Comparison of ENCODE assay signal across 1 cellular context in the genomic region with DNA sequence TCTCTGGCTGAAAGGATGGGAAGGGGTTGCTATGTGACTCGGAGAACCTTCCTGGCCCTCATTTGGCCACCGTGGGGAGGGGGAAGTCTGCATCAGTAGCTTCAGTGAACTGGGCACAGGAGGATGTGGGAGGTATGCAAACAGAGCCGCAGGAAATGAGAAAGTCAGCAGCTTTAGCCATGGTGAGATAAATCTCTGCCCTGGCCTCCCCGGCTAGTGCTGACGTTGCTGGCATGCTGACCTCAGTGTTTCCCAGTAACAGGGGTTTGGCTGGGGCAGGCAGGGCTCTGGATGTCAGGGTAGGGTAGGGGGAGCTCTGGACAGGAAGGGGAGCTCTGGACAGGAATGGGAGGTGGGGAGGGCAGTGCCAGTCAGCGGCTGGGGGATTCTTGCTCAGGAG.
TF ChIP-seq lines count a peak whose summit lies in the region.

No MANE protein-coding gene starts in this region.

TF ChIP-seq in HepG2, 621 proteins besides CTCF, POLR2A, EP300 and RAD21:
- TF ChIP-seq THAP11 (CRISPR knock-in tag; IDR thresholded peaks at IDR 0.05) (no peak), JUNB (CRISPR knock-in tag; IDR thresholded peaks at IDR 0.05; ENCODE audit: borderline replicate concordance) (no peak), SRY (CRISPR knock-in tag; IDR thresholded peaks at IDR 0.05) (0 out of 2 replicates have a peak, but pooled peaks have one; percentile 6), KDM4B (CRISPR knock-in tag; IDR thresholded peaks at IDR 0.05) (no peak), MAFK (conservative IDR thresholded peaks at IDR 0.05 in 1 of 2, IDR thresholded peaks at IDR 0.05 in 1 of 2; ENCODE audit: low read length in 2 of 2) (peak in 1 of 2 experiments; percentile 17; a peak in 2 of 4 replicates), DNMT3B (CRISPR knock-in tag; conservative IDR thresholded peaks at IDR 0.05) (no peak), NBN (conservative IDR thresholded peaks at IDR 0.05) (no peak), PAWR (CRISPR knock-in tag; IDR thresholded peaks at IDR 0.05; ENCODE audit: borderline replicate concordance) (no peak), CREM (IDR thresholded peaks at IDR 0.05) (no peak), CREM (CRISPR knock-in tag; IDR thresholded peaks at IDR 0.05) (no peak), SAP130 (CRISPR knock-in tag; IDR thresholded peaks at IDR 0.05; ENCODE audit: low read depth) (no peak), ATF7 (IDR thresholded peaks at IDR 0.05) (no peak), ATF7 (CRISPR knock-in tag; IDR thresholded peaks at IDR 0.05) (no peak), BORCS8-MEF2B (CRISPR knock-in tag; IDR thresholded peaks at IDR 0.05) (0 out of 2 replicates have a peak, but pooled peaks have one; percentile 3), ASH2L (IDR thresholded peaks at IDR 0.05; ENCODE audit: insufficient read length, low read depth, low read length) (peak; percentile 15), HIVEP1 (CRISPR knock-in tag; IDR thresholded peaks at IDR 0.05) (no peak), KDM5B (CRISPR knock-in tag; IDR thresholded peaks at IDR 0.05; ENCODE audit: borderline replicate concordance) (no peak)
- TF ChIP-seq, protein P1, sequence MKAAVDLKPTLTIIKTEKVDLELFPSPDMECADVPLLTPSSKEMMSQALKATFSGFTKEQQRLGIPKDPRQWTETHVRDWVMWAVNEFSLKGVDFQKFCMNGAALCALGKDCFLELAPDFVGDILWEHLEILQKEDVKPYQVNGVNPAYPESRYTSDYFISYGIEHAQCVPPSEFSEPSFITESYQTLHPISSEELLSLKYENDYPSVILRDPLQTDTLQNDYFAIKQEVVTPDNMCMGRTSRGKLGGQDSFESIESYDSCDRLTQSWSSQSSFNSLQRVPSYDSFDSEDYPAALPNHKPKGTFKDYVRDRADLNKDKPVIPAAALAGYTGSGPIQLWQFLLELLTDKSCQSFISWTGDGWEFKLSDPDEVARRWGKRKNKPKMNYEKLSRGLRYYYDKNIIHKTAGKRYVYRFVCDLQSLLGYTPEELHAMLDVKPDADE (CRISPR knock-in tag; IDR thresholded peaks at IDR 0.05) = no peak
- TF ChIP-seq, protein P2, sequence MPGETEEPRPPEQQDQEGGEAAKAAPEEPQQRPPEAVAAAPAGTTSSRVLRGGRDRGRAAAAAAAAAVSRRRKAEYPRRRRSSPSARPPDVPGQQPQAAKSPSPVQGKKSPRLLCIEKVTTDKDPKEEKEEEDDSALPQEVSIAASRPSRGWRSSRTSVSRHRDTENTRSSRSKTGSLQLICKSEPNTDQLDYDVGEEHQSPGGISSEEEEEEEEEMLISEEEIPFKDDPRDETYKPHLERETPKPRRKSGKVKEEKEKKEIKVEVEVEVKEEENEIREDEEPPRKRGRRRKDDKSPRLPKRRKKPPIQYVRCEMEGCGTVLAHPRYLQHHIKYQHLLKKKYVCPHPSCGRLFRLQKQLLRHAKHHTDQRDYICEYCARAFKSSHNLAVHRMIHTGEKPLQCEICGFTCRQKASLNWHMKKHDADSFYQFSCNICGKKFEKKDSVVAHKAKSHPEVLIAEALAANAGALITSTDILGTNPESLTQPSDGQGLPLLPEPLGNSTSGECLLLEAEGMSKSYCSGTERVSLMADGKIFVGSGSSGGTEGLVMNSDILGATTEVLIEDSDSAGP (CRISPR knock-in tag; IDR thresholded peaks at IDR 0.05; ENCODE audit: borderline replicate concordance) = 0 out of 2 replicates have a peak, but pooled peaks have one; percentile 18
- TF ChIP-seq, protein P3, sequence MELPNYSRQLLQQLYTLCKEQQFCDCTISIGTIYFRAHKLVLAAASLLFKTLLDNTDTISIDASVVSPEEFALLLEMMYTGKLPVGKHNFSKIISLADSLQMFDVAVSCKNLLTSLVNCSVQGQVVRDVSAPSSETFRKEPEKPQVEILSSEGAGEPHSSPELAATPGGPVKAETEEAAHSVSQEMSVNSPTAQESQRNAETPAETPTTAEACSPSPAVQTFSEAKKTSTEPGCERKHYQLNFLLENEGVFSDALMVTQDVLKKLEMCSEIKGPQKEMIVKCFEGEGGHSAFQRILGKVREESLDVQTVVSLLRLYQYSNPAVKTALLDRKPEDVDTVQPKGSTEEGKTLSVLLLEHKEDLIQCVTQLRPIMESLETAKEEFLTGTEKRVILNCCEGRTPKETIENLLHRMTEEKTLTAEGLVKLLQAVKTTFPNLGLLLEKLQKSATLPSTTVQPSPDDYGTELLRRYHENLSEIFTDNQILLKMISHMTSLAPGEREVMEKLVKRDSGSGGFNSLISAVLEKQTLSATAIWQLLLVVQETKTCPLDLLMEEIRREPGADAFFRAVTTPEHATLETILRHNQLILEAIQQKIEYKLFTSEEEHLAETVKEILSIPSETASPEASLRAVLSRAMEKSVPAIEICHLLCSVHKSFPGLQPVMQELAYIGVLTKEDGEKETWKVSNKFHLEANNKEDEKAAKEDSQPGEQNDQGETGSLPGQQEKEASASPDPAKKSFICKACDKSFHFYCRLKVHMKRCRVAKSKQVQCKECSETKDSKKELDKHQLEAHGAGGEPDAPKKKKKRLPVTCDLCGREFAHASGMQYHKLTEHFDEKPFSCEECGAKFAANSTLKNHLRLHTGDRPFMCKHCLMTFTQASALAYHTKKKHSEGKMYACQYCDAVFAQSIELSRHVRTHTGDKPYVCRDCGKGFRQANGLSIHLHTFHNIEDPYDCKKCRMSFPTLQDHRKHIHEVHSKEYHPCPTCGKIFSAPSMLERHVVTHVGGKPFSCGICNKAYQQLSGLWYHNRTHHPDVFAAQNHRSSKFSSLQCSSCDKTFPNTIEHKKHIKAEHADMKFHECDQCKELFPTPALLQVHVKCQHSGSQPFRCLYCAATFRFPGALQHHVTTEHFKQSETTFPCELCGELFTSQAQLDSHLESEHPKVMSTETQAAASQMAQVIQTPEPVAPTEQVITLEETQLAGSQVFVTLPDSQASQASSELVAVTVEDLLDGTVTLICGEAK (IDR thresholded peaks at IDR 0.05) = no peak
- TF ChIP-seq, protein P3 (CRISPR knock-in tag; IDR thresholded peaks at IDR 0.05) = 0 out of 2 replicates have a peak, but pooled peaks have one; percentile 18
